Comparison of ENCODE assay signal across 1 cellular context in the genomic region with DNA sequence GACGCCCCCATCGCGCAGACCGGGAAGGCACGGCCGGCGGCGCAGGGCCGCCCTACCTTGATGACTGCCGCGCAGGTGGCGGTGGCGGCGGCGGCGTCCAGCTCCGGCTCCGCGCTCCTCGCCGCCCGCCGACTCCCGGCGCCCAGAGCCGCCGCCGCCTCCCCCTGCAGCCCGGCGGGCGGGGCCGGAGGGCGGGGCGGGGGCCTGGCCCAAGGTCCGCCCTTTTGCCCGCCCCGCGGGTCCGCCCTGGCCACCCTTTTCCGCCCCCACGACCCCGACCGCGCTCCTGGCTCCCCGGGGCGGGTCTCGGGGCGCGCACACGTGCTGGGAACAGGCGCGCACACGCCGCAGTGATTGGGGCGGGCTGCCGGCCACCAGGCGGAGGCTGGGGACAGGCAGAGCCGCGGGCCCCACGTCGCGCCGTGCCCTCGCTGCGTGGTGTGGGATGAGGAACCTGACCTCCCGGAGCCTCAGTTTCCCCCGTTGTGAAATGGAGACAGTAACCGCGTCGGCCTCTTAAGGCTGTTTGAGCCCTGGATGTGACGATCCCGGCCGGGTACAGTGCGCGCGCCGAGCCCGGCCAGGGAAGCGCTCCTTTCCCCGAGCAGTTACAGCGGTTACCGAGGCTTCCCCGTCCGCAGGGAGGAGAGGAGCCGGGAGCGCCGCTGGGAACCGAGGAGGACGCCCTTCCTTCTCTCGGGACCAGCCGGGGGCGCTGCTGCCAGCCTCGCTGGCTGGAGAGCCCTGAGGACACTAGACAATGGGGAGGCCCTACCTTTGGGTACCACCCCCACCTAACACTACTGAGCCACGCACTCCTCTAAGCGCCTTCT.
TF ChIP-seq lines count a peak whose summit lies in the region.

A gene with protein sequence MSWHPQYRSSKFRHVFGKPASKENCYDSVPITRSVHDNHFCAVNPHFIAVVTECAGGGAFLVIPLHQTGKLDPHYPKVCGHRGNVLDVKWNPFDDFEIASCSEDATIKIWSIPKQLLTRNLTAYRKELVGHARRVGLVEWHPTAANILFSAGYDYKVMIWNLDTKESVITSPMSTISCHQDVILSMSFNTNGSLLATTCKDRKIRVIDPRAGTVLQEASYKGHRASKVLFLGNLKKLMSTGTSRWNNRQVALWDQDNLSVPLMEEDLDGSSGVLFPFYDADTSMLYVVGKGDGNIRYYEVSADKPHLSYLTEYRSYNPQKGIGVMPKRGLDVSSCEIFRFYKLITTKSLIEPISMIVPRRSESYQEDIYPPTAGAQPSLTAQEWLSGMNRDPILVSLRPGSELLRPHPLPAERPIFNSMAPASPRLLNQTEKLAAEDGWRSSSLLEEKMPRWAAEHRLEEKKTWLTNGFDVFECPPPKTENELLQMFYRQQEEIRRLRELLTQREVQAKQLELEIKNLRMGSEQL (minus strand): TSS at position 135 of the 833 bp plus-strand sequence. CDS start 34,977 bp downstream, outside the sequence.

TF ChIP-seq in Ishikawa, 13 proteins besides CTCF, POLR2A, EP300 and RAD21 (continued from another document):
- TF ChIP-seq TEAD4 (IDR thresholded peaks at IDR 0.05) (no peak), EGR1 (IDR thresholded peaks at IDR 0.05) (no peak), FOXM1 (IDR thresholded peaks at IDR 0.05; ENCODE audit: borderline replicate concordance, low read depth) (no peak), CEBPB (IDR thresholded peaks at IDR 0.05) (no peak; the same call in 1 of the 2 replicates), TCF12 (IDR thresholded peaks at IDR 0.05; ENCODE audit: low read depth) (0 out of 2 replicates have a peak, but pooled peaks have one; percentile 36), NFIC (IDR thresholded peaks at IDR 0.05) (no peak)
- TF ChIP-seq, protein P1, sequence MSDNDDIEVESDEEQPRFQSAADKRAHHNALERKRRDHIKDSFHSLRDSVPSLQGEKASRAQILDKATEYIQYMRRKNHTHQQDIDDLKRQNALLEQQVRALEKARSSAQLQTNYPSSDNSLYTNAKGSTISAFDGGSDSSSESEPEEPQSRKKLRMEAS (IDR thresholded peaks at IDR 0.05) = peak; percentile 13
